9 cellular contexts compared by ENCODE assay signal in the genomic region with DNA sequence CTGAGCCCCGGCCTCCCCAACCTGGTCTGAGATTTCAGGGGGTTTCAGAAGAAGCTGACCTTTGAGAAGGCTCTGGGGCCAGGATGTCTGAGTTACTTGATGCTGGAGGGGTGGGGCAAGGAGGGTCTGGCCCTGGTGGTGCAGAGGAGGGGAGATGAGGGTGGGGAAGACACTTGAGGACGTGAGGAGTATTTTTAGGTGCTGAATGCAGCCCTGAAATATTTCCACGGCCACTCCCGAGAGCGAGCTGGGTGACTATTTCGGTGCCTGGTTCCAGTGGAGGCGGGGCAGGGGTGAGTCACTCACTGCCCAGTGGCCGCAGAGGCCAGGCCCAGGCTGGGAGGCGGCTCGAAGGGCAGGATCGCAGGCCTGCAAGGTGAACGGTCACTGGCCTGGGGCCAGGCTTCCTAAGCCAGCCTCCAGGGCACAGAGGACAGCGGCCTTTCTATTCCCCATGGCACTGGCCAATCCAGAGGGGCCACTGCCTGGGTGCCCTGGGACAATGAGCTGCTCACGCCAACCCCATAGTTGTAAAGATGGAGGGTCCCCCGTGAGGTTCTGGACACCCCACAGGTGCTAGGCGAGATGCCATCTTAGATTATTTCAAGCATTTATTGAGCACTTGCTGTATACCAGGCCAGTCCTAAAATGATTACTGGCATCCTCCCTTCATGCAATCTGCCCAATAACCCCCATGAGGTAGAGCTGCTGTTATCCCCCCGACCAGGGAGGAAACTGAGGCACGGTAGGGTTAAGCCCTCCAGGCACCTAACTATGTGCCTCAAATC. TPM values are rescaled to one million over a fixed set of nuclear protein-coding genes. Genes with fewer than 3 reads are reported as not detected.
DNase-seq lines count a peak whose midpoint lies in the region; ATAC-seq, FAIRE-seq and TF ChIP-seq lines count a peak whose summit lies in the region.
"Had no signal": no experiment of that assay in that cellular context is flagged by ENCODE, and none has a peak within 500 bp of the region (broad histone marks: within the 10 kb centered on the region; RNA-seq: fewer than 3 reads in every experiment).

No MANE protein-coding gene starts in this region.

- peak overlapping the region; percentile 50 to 81 for H2BK12ac ChIP-seq in mesenchymal stem cell (ENCODE audit: low read length in 2 of 2)

- H3K4me3 ChIP-seq in A549 (no peak overlapping the region), mesenchymal stem cell (ENCODE audit: insufficient read depth in 1 of 2, low read depth in 1 of 2, low read length in 2 of 2) (no peak overlapping the region)

- no peak for TF ChIP-seq EP300 in A549 (IDR thresholded peaks at IDR 0.05)

- no peaks in the 10 kb centered on the region for H3K27me3 Mint-ChIP-seq in dendritic cell treated with granulocyte-macrophage colony-stimulating factor and Interleukin-4, amounts not matched to agents 40 ng/mL and 50 ng/mL, for 4 days
- H3K27me3 Mint-ChIP-seq: naive B cell had no signal

- peak overlapping the region; percentile 74 to 82 for H3K18ac ChIP-seq in mesenchymal stem cell (ENCODE audit: low read depth in 1 of 2, low read length in 2 of 2)

- WGBS in A549 (ENCODE audit: missing lambda C conversion rate), result 15% methylated on average over 14 of the region's 18 CpGs
- 37% methylated on average over 18 of the region's 18 CpGs for WGBS in mesenchymal stem cell

- peaks cover 3 to 8% of the 10 kb centered on the region in 2 experiments for H3K36me3 ChIP-seq in mesenchymal stem cell (ENCODE audit: control insufficient read depth in 1 of 2, insufficient read depth in 2 of 2, low read depth in 1 of 2, low read length in 2 of 2)

- peak overlapping the region; percentile 99 to 100 for H3K27ac ChIP-seq in A549
- no peak overlapping the region for H3K27ac ChIP-seq in mesenchymal stem cell (ENCODE audit: low read length, poor library complexity, severe bottlenecking)

- peak overlapping the region; percentile 2 for H3K4me3 Mint-ChIP-seq in dendritic cell treated with granulocyte-macrophage colony-stimulating factor and Interleukin-4, amounts not matched to agents 40 ng/mL and 50 ng/mL, for 4 days

- no peak for FAIRE-seq in A549 (lab: Jason Lieb, UNC)

- TF ChIP-seq RAD21 in A549 (conservative IDR thresholded peaks at IDR 0.05 in 1 of 2, IDR thresholded peaks at IDR 0.05 in 1 of 2), result no peak

- H3K27me3 ChIP-seq in mesenchymal stem cell (ENCODE audit: control insufficient read depth in 1 of 2, insufficient read depth in 1 of 2, low read length in 2 of 2), result no peaks in the 10 kb centered on the region

- H3K79me1 ChIP-seq in mesenchymal stem cell (replicated peaks; ENCODE audit: low read length, poor library complexity, severe bottlenecking), result peaks cover 2% of the 10 kb centered on the region

- peaks cover 15% of the 10 kb centered on the region for H3K36me3 Mint-ChIP-seq in dendritic cell treated with granulocyte-macrophage colony-stimulating factor and Interleukin-4, amounts not matched to agents 40 ng/mL and 50 ng/mL, for 4 days (ENCODE audit: low read depth)
- H3K36me3 Mint-ChIP-seq: naive B cell had no signal

- H4K91ac ChIP-seq in mesenchymal stem cell (ENCODE audit: low read length), result peak overlapping the region; percentile 34

- peak overlapping the region; percentile 7 to 66 for H3K4ac ChIP-seq in mesenchymal stem cell (ENCODE audit: low read depth in 1 of 2, low read length in 2 of 2)

- H2BK120ac ChIP-seq in mesenchymal stem cell (ENCODE audit: low read depth, low read length), result peak overlapping the region; percentile 87

- H3K4me1 Mint-ChIP-seq in dendritic cell treated with granulocyte-macrophage colony-stimulating factor and Interleukin-4, amounts not matched to agents 40 ng/mL and 50 ng/mL, for 4 days (ENCODE audit: low read depth), result peaks cover 59% of the 10 kb centered on the region

- H4K8ac ChIP-seq in mesenchymal stem cell (ENCODE audit: low read length), result peak overlapping the region; percentile 82

- no peak for TF ChIP-seq CTCF in A549 (IDR thresholded peaks at IDR 0.05)

- no peak overlapping the region for H3K14ac ChIP-seq in mesenchymal stem cell (ENCODE audit: low read length in 2 of 2)

- H3K23ac ChIP-seq in mesenchymal stem cell (ENCODE audit: low read length in 2 of 2), result peak overlapping the region in 1 of 2 experiments; percentile 17

- H3K9me3 ChIP-seq in A549, result no peaks in the 10 kb centered on the region
- no peaks in the 10 kb centered on the region for H3K9me3 ChIP-seq in mesenchymal stem cell (ENCODE audit: control insufficient read depth, low read length)

- peak overlapping the region; percentile 23 for H2BK15ac ChIP-seq in mesenchymal stem cell (ENCODE audit: low read depth, poor library complexity, severe bottlenecking)

- H3K9me3 Mint-ChIP-seq in dendritic cell treated with granulocyte-macrophage colony-stimulating factor and Interleukin-4, amounts not matched to agents 40 ng/mL and 50 ng/mL, for 4 days, result no peaks in the 10 kb centered on the region

- H2AK5ac ChIP-seq in mesenchymal stem cell (ENCODE audit: low read length, severe bottlenecking), result peak overlapping the region; percentile 49

- intact Hi-C loops in dendritic cell treated with granulocyte-macrophage colony-stimulating factor and Interleukin-4, amounts not matched to agents 40 ng/mL and 50 ng/mL, for 4 days (cut with micrococcal nuclease), result no loop called here

- no peak overlapping the region for H2BK5ac ChIP-seq in mesenchymal stem cell (ENCODE audit: low read depth, low read length, poor library complexity, severe bottlenecking)

- POLR2A ChIA-PET in A549 (lab: Yijun Ruan, JAX), result interaction anchor here (2.0 to 5.5 kb wide), 3 partner anchors 9 to 22 kb away, joined by 9 to 123 read pairs (median 51); a partner anchor contains a TSS

- peak overlapping the region; percentile 82 for H3K27ac Mint-ChIP-seq in dendritic cell treated with granulocyte-macrophage colony-stimulating factor and Interleukin-4, amounts not matched to agents 40 ng/mL and 50 ng/mL, for 4 days

- ATAC-seq in A549 (peak; percentile 67 to 75), GM19455 (IDR thresholded peaks at IDR 0.05; ENCODE audit: unreplicated experiment) (no peak)

- DNase-seq in A549 (ENCODE audit: low read depth in 1 of 2, low spot score in 1 of 2), result peak in 1 of 2 experiments; percentile 88
- peak; percentile 39 for DNase-seq in MV-4-11 (lab: John Stamatoyannopoulos, UW)
- DNase-seq in mesenchymal stem cell, result peak; percentile 80
- no peak for DNase-seq in stimulated activated naive CD4-positive, alpha-beta T cell treated with Interleukin-2 at 50 U/mL for 16 hours (lab: John Stamatoyannopoulos, UW)
- no peak for DNase-seq in activated CD4-positive, alpha-beta T cell treated with anti-CD3 and anti-CD28 coated beads for 48 hours
- no peak for DNase-seq in SKM-1 treated with dmso at 0.1 percent for 144 hours (lab: John Stamatoyannopoulos, UW; ENCODE audit: unreplicated experiment)
- DNase-seq: naive B cell had no signal

- CTCF ChIA-PET in A549 (lab: Yijun Ruan, JAX), result interaction anchor here (0.6 to 3.3 kb wide), 6 partner anchors 12 to 820 kb away, joined by 3 to 23 read pairs (median 6); a partner anchor contains a TSS

- no peak for TF ChIP-seq POLR2A in A549 (IDR thresholded peaks at IDR 0.05; ENCODE audit: low read length)

- H3K4me2 ChIP-seq in A549 (peak overlapping the region; percentile 47), mesenchymal stem cell (ENCODE audit: low read length, poor library complexity, severe bottlenecking) (no peak overlapping the region)

- H2AFZ ChIP-seq in mesenchymal stem cell (ENCODE audit: low read depth, low read length), result peak overlapping the region; percentile 8

- H3K9ac ChIP-seq in mesenchymal stem cell (ENCODE audit: low read length), result peak overlapping the region; percentile 78

- peaks cover 65% of the 10 kb centered on the region for H3K4me1 ChIP-seq in A549
- H3K4me1 ChIP-seq in mesenchymal stem cell (ENCODE audit: control insufficient read depth, insufficient read depth, low read depth, low read length), result peaks cover 40% of the 10 kb centered on the region

RNA-seq across cellular contexts. Expression of a gene that starts 19.7 kb away (rescaled TPM):
- 52.9 and 68.9 TPM in 2 replicates for polyA plus RNA-seq in A549 (2011; rRNA removed)
- polyA plus RNA-seq in A549 (2012; cell fraction: cytosol; rRNA removed), result 96.0 and 202 TPM in 2 replicates
- polyA plus RNA-seq in A549 (2012; cell fraction: nucleus; rRNA removed), result 69.5 and 147 TPM in 2 replicates
- polyA plus RNA-seq in A549 (2017; fragmentation: RNase III; extraction: RNeasy Plus Mini Kit Qiagen cat#74134 plus additional on column Dnase treatment), result 52.6 to 70.4 TPM (median 65.1 TPM) in 3 replicates
- 23.0 and 35.5 TPM in 2 replicates for polyA minus RNA-seq in A549 (2011; rRNA and poly(A)+ RNA removed)
- polyA plus RNA-seq in mesenchymal stem cell (2013, experiment 1 of 2), result 173 TPM
- 178 TPM for polyA plus RNA-seq in mesenchymal stem cell (2013, experiment 2 of 2)

RNA-seq across cellular contexts. Expression of a gene that starts 21.8 kb away (rescaled TPM):
- polyA plus RNA-seq in A549 (2011; rRNA removed) (106 and 154 TPM in 2 replicates), A549 (2017; fragmentation: RNase III; extraction: RNeasy Plus Mini Kit Qiagen cat#74134 plus additional on column Dnase treatment) (169 to 180 TPM (median 171 TPM) in 3 replicates)
- 311 and 362 TPM in 2 replicates for polyA plus RNA-seq in A549 (2012; cell fraction: cytosol; rRNA removed)
- polyA plus RNA-seq in A549 (2012; cell fraction: nucleus; rRNA removed), result 158 and 166 TPM in 2 replicates
- polyA minus RNA-seq in A549 (2011; rRNA and poly(A)+ RNA removed), result 51.2 and 54.0 TPM in 2 replicates
- 97.6 TPM for polyA plus RNA-seq in mesenchymal stem cell (2013, experiment 1 of 2)
- 98.6 TPM for polyA plus RNA-seq in mesenchymal stem cell (2013, experiment 2 of 2)

RNA-seq across cellular contexts. Expression of a gene that starts 26.9 kb away (rescaled TPM):
- polyA plus RNA-seq in A549 (2011; rRNA removed) (0.34 and 0.63 TPM in 2 replicates), A549 (2017; fragmentation: RNase III; extraction: RNeasy Plus Mini Kit Qiagen cat#74134 plus additional on column Dnase treatment) (0.49 to 0.64 TPM (median 0.50 TPM) in 3 replicates)
- 0.17 and 0.21 TPM in 2 replicates for polyA plus RNA-seq in A549 (2012; cell fraction: cytosol; rRNA removed)
- polyA plus RNA-seq in A549 (2012; cell fraction: nucleus; rRNA removed), result 2.2 and 2.4 TPM in 2 replicates
- 1.5 and 2.2 TPM in 2 replicates for polyA minus RNA-seq in A549 (2011; rRNA and poly(A)+ RNA removed)
- 0.30 TPM for polyA plus RNA-seq in mesenchymal stem cell (2013, experiment 1 of 2)
- 0.33 TPM for polyA plus RNA-seq in mesenchymal stem cell (2013, experiment 2 of 2)

RNA-seq across cellular contexts. Expression of a gene that starts 39.3 kb away (rescaled TPM):
- polyA plus RNA-seq in A549 (2011; rRNA removed) (7.1 and 8.6 TPM in 2 replicates), A549 (2017; fragmentation: RNase III; extraction: RNeasy Plus Mini Kit Qiagen cat#74134 plus additional on column Dnase treatment) (4.5 to 5.9 TPM (median 5.3 TPM) in 3 replicates)
- 2.4 and 3.9 TPM in 2 replicates for polyA plus RNA-seq in A549 (2012; cell fraction: cytosol; rRNA removed)
- polyA plus RNA-seq in A549 (2012; cell fraction: nucleus; rRNA removed), result 2.9 and 3.5 TPM in 2 replicates
- polyA minus RNA-seq in A549 (2011; rRNA and poly(A)+ RNA removed), result 23.2 and 30.1 TPM in 2 replicates
- 69.3 TPM for polyA plus RNA-seq in mesenchymal stem cell (2013, experiment 1 of 2)
- 64.4 TPM for polyA plus RNA-seq in mesenchymal stem cell (2013, experiment 2 of 2)

Comparison
In these comparisons a context has a peak if more than half of its experiments do, and no peak if none do; other contexts are left out.
1. DNase-seq: peak in MV-4-11 (single experiment) and mesenchymal stem cell (single experiment); none in stimulated activated naive CD4-positive, alpha-beta T cell treated with Interleukin-2 at 50 U/mL for 16 hours (single experiment), activated CD4-positive, alpha-beta T cell treated with anti-CD3 and anti-CD28 coated beads for 48 hours (single experiment) and SKM-1 treated with dmso at 0.1 percent for 144 hours (single experiment).